20 cellular contexts compared by ENCODE assay signal in the genomic region with DNA sequence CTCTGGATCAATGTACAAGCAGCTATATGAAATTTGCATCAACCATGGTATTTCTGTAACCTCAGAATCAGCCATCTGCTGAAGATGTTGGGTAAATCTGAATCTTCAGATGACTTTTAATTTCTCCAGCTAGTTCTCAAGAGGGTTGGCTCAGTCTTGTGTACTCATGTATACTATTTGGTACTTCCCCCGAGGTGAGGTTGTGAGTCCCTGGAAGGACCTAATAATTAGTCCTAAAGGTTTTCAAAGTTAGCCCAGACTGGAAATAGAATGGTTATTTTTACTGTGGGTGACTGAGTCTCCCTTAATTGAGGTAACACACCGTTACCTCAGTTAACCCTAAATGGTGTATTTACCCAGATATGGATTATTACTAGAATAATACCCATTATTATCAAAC.
"Had no signal": no experiment of that assay in that cellular context is flagged by ENCODE, and none has a peak within 500 bp of the region (broad histone marks: within the 10 kb centered on the region; RNA-seq: fewer than 3 reads in every experiment).

No MANE protein-coding gene starts in this region.

- H3K4me1 ChIP-seq: ascending aorta had no signal

- DNase-seq: activated B cell treated with CpG ODN at 0.5 μM for 24 hours; activated CD4-positive, alpha-beta T cell treated with anti-CD3 and anti-CD28 coated beads for 48 hours; activated CD4-positive, CD25-positive, alpha-beta regulatory T cell treated with anti-CD3 and anti-CD28 coated beads, Interleukin-2, amount 50 U/mL, for 72 hours; activated gamma-delta T cell; activated naive CD4-positive, alpha-beta T cell treated with Interleukin-2 at 50 U/mL for 16 hours; activated naive CD8-positive, alpha-beta T cell treated with anti-CD3 and anti-CD28 coated beads, Interleukin-2, amount 10 ng/mL, durations not matched to agents 7 days and 5 days; activated T-cell treated with anti-CD3 and anti-CD28 coated beads, Interleukin-2, amount 50 U/mL, for 24 hours; amygdala; KG1; NCI-H187; NCI-H2107; NCI-H510A; NK-92 treated with Interleukin-12 subunit alpha and Interleukin-12 subunit beta, amount 100 ng/mL, for 24 hours; T-helper 1 cell; T-helper 2 cell; T-helper 9 cell had no signal

- H3K9me3 ChIP-seq: ascending aorta had no signal

- H3K27ac ChIP-seq: ascending aorta, cardiac muscle cell, VCaP had no signal

- H3K27me3 ChIP-seq: ascending aorta, cardiac muscle cell had no signal

- ATAC-seq: activated CD8-positive, alpha-beta T cell treated with anti-CD3 and anti-CD28 coated beads for 36 hours had no signal

- H3K4me3 ChIP-seq: ascending aorta, cardiac muscle cell had no signal

- H3K36me3 ChIP-seq: ascending aorta, cardiac muscle cell had no signal
